9 cellular contexts compared by ENCODE assay signal in the genomic region with DNA sequence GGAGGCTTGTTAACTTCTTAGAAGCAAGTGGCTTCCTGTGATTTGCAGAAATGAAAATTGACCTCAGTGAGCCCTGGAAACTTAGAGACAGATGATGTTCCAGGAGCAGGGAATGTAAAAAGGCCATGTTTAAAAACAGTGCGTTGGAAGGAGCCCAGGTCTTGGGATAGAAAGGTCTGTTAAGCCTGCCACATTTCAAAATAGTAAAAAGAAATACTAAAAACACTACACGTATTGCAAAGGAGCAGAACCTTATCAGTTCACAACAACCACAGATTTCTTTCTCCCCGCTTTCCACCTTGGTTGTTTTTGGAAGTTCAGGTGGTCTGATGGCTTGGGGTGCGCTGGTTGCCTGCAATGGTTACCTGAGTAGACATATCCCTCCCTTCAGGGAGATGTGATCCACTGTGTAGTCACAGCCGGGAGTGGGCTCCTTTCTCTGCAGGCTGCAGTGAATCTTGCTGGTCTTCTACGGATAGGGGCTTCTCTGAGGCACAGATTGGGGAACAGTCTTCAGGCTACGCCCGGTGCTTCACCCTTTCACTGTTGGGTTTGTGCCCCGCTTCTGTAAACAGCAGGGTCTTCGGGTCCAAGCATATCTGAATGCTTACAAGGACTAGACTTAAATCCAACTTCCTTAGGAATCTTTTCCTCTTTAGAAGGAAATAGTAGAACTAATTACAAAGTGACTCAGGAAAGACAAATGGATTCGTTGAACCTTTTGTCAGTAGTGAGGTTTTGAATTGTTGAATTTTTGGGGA. TPM values are rescaled to one million over a fixed set of nuclear protein-coding genes. Genes with fewer than 3 reads are reported as not detected.
DNase-seq lines count a peak whose midpoint lies in the region; ATAC-seq and TF ChIP-seq lines count a peak whose summit lies in the region.
"Had no signal": no experiment of that assay in that cellular context is flagged by ENCODE, and none has a peak within 500 bp of the region (broad histone marks: within the 10 kb centered on the region; RNA-seq: fewer than 3 reads in every experiment).

No MANE protein-coding gene starts in this region.

- H4K20me1 ChIP-seq in mammary epithelial cell (ENCODE audit: insufficient read depth, low read length), result no peaks in the 10 kb centered on the region

- peak overlapping the region; percentile 79 for H3K4me3 ChIP-seq in AG10803 (ENCODE audit: low read length)
- peak overlapping the region; percentile 96 for H3K4me3 ChIP-seq in HUES64 (ENCODE audit: low read length)
- peak overlapping the region; percentile 65 to 85 (median 84) for H3K4me3 ChIP-seq in mammary epithelial cell (replicated peaks in 1 of 3; ENCODE audit: insufficient read depth in 1 of 3, low read depth in 2 of 3, low read length in 3 of 3)

- no peaks in the 10 kb centered on the region for H3K9me3 Mint-ChIP-seq in mesothelial cell of epicardium
- H3K9me3 Mint-ChIP-seq: central memory CD8-positive, alpha-beta T cell had no signal

- H3K36me3 Mint-ChIP-seq in mesothelial cell of epicardium, result no peaks in the 10 kb centered on the region

- H3K9ac ChIP-seq in HUES64 (ENCODE audit: low read depth, low read length) (peak overlapping the region; percentile 93), mammary epithelial cell (ENCODE audit: insufficient read depth, low read length) (peak overlapping the region; percentile 92)

- dilution Hi-C loops in mammary epithelial cell (cut with HindIII; ENCODE audit: low sequenced_read_pairs), result no loop called here

- peaks cover 8% of the 10 kb centered on the region for H3K27me3 ChIP-seq in HUES64 (ENCODE audit: insufficient read depth, low read length)
- H3K27me3 ChIP-seq in mammary epithelial cell (ENCODE audit: insufficient read depth, low read length), result no peaks in the 10 kb centered on the region

- H3K79me2 ChIP-seq in mammary epithelial cell (ENCODE audit: insufficient read depth, low read length), result peaks cover 69% of the 10 kb centered on the region

- peak; percentile 55 for DNase-seq in AG10803 (ENCODE audit: low read depth)
- DNase-seq in mammary epithelial cell, result no peak
- DNase-seq in mesothelial cell of epicardium (ENCODE audit: low spot score in 2 of 2, unreplicated experiment in 2 of 2), result no peak
- DNase-seq in mucosa of gallbladder (ENCODE audit: low spot score), result no peak
- DNase-seq in activated naive CD4-positive, alpha-beta T cell treated with anti-CD3 and anti-CD28 coated beads, Interleukin-2, amount 50 U/mL, for 16 hours, result no peak

- CTCF ChIA-PET in mammary epithelial cell (lab: Charles Lee; ENCODE audit: low non-redundant PET), result no interaction called here

- in situ Hi-C loops in mammary epithelial cell (cut with MboI; ENCODE audit: low sequenced_read_pairs in 2 of 2), result loop anchor here in 1 of 2 donors (5.0 kb wide), 1 partner anchor 211 kb away; no protein-coding TSS in a partner anchor

- peak overlapping the region; percentile 98 for H3K27ac Mint-ChIP-seq in mesothelial cell of epicardium

- peak overlapping the region; percentile 94 for H3K4me2 ChIP-seq in mammary epithelial cell (ENCODE audit: insufficient read depth, low read depth, low read length)

- intact Hi-C loops in mammary epithelial cell (cut with micrococcal nuclease), result loop anchor here (1.0 to 10.0 kb wide), 6 partner anchors 17 to 291 kb away; no protein-coding TSS in a partner anchor

- no peaks in the 10 kb centered on the region for H3K9me3 ChIP-seq in HUES64 (ENCODE audit: insufficient read depth, low read depth, low read length)
- no peaks in the 10 kb centered on the region for H3K9me3 ChIP-seq in mammary epithelial cell (replicated peaks; ENCODE audit: insufficient read depth, low read length)

- peaks cover 47% of the 10 kb centered on the region for H3K4me1 ChIP-seq in HUES64 (ENCODE audit: insufficient read depth, low read length)
- H3K4me1 ChIP-seq in mammary epithelial cell (ENCODE audit: insufficient read depth, low read length), result peaks cover 35% of the 10 kb centered on the region

- no peak overlapping the region for H2AFZ ChIP-seq in mammary epithelial cell (ENCODE audit: low read depth, low read length)

- H3K36me3 ChIP-seq in HUES64 (ENCODE audit: insufficient read depth, low read length), result peaks cover 8% of the 10 kb centered on the region
- no peaks in the 10 kb centered on the region for H3K36me3 ChIP-seq in mammary epithelial cell (ENCODE audit: insufficient read depth, low read length)

- peak overlapping the region; percentile 90 for H3K4me3 Mint-ChIP-seq in mesothelial cell of epicardium

- no peak for TF ChIP-seq CTCF in AG10803 (conservative IDR thresholded peaks at IDR 0.05; ENCODE audit: low read length)
- TF ChIP-seq CTCF in mammary epithelial cell (conservative IDR thresholded peaks at IDR 0.05 in 1 of 2, IDR thresholded peaks at IDR 0.05 in 1 of 2; ENCODE audit: extremely low read depth in 1 of 2, insufficient read depth in 1 of 2, low read depth in 1 of 2, low read length in 2 of 2), result no peak
- no peak for TF ChIP-seq CTCF in mesothelial cell of epicardium (IDR thresholded peaks at IDR 0.05; ENCODE audit: unreplicated experiment)

- H3K27ac ChIP-seq in HUES64 (ENCODE audit: low read depth, low read length) (peak overlapping the region; percentile 97), mammary epithelial cell (ENCODE audit: insufficient read depth, low read depth, low read length) (peak overlapping the region; percentile 84)

- H3K27me3 Mint-ChIP-seq in mesothelial cell of epicardium (ENCODE audit: low read depth), result no peaks in the 10 kb centered on the region

- 6% methylated on average over 10 of the region's 11 CpGs for WGBS in HUES64
- 0% methylated on average over 11 of the region's 11 CpGs for WGBS in mammary epithelial cell (ENCODE audit: low coverage, missing lambda C conversion rate)

- no peak for ATAC-seq in HG02623 (IDR thresholded peaks at IDR 0.05; ENCODE audit: unreplicated experiment)
- no peak for ATAC-seq in HG02759 (IDR thresholded peaks at IDR 0.05; ENCODE audit: unreplicated experiment)

- H3K4me1 Mint-ChIP-seq in mesothelial cell of epicardium, result peaks cover 54% of the 10 kb centered on the region
- H3K4me1 Mint-ChIP-seq: central memory CD8-positive, alpha-beta T cell had no signal

- BruUV-seq in mammary epithelial cell (replicated peaks; lab: Mats Ljungman, UMichigan), result no TSS peak

RNA-seq across cellular contexts. Expression of a gene that starts 1.9 kb away (rescaled TPM):
- 49.4 TPM for polyA plus RNA-seq in HUES64 (2013, experiment 1 of 2)
- polyA plus RNA-seq in HUES64 (2013, experiment 2 of 2), result 51.8 TPM
- 100 to 1,000 TPM in 1 of 2 donors, 10 to 100 TPM in 1; 93.9 to 107 TPM for total RNA-seq in mammary epithelial cell
- 21.3 TPM for polyA plus RNA-seq in mammary epithelial cell
- polyA minus RNA-seq in mammary epithelial cell, result 88.8 TPM
- total RNA-seq in mesothelial cell of epicardium, result 156 to 163 TPM (median 161 TPM) in 3 replicates
- 88.8 TPM for total RNA-seq in mucosa of gallbladder
